9 cellular contexts compared by ENCODE assay signal in the genomic region with DNA sequence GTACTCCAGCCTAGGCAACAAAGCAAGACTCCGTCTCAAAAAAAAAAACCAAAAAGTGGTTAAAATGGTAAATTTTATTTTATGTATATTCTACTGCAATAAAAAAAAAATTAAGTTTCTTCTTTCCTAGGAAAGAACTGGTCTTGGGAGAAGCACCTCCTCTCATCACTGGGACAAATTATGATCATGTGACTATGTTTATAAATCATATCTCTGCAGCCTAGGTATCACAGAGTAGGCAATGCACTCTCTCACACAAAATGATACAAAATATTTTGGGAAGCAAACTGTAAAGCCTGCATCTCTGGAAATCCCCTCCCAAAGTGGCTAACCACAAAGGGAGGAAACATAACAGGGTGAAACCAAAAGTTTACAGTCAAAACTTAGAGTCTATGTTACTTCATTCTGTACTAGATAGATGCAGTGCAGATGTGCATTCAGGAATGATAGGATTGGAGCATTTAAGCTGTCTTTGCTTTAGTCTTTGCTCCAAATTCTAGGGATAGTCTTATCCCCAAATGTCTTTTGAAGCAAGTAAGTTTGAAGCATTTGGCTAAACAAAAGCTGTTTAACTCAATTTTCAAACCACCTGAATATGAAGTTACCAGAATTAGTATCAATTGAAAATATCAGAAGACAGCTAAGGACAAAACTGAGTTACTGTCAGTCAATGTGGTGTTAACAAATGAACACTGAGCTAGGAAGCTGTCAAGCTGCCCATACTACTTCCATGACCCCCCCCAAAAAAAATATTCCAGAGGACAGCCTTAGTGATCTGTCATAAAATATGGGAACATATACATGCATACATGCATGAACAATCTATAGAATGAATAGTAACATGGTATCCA. TPM values are rescaled to one million over a fixed set of nuclear protein-coding genes. Genes with fewer than 3 reads are reported as not detected.
DNase-seq lines count a peak whose midpoint lies in the region; ATAC-seq and TF ChIP-seq lines count a peak whose summit lies in the region.
"Had no signal": no experiment of that assay in that cellular context is flagged by ENCODE, and none has a peak within 500 bp of the region (broad histone marks: within the 10 kb centered on the region; RNA-seq: fewer than 3 reads in every experiment).

No MANE protein-coding gene starts in this region.

- H3K4me2 ChIP-seq in GM23338 = no peak overlapping the region

- peak overlapping the region; percentile 30 for H3K27ac ChIP-seq in effector memory CD4-positive, alpha-beta T cell (ENCODE audit: insufficient read depth, low read length, poor library complexity, severe bottlenecking)
- no peak overlapping the region for H3K27ac ChIP-seq in GM23338 (ENCODE audit: low read depth)

- no peaks in the 10 kb centered on the region for H3K79me2 ChIP-seq in GM23338 (replicated peaks; ENCODE audit: insufficient read depth)

- H3K4me3 Mint-ChIP-seq in GM23338 = no peak overlapping the region

- no peaks in the 10 kb centered on the region for H3F3A ChIP-seq in GM23338 (replicated peaks; ENCODE audit: low read depth)

- H3K4me1 Mint-ChIP-seq in GM23338 = peaks cover 12% of the 10 kb centered on the region; the same call in 2 of the 3 replicates

- intact Hi-C loops in cardiac septum (cut with DNase I) = no loop called here

- H2AFZ ChIP-seq in GM23338 = no peak overlapping the region; the same call in 1 of the 2 replicates

- ATAC-seq in GM21447 (IDR thresholded peaks at IDR 0.05; ENCODE audit: unreplicated experiment) (peak; percentile 92), HG03571 (IDR thresholded peaks at IDR 0.05; ENCODE audit: unreplicated experiment) (peak; percentile 75), GM23338 (no peak)
- ATAC-seq: left ventricle myocardium superior had no signal

- no peaks in the 10 kb centered on the region for H4K20me1 ChIP-seq in GM23338 (replicated peaks; ENCODE audit: insufficient read depth)

- TF ChIP-seq CTCF in GM12865 (IDR thresholded peaks at IDR 0.05; ENCODE audit: insufficient read depth, low read depth, low read length, missing control alignments) (no peak), GM23338 (conservative IDR thresholded peaks at IDR 0.05; ENCODE audit: low read depth in 2 of 2) (no peak)

- H3K36me3 Mint-ChIP-seq in GM23338 (ENCODE audit: low read depth) = no peaks in the 10 kb centered on the region

- no peaks in the 10 kb centered on the region for H3K27me3 Mint-ChIP-seq in GM23338 (ENCODE audit: insufficient read depth, low read depth, poor library complexity)

- no peaks in the 10 kb centered on the region for H3K9me3 ChIP-seq in effector memory CD4-positive, alpha-beta T cell (ENCODE audit: control insufficient read depth, low read length)

- H3K4me1 ChIP-seq in effector memory CD4-positive, alpha-beta T cell (ENCODE audit: control insufficient read depth, insufficient read depth, low read length, poor library complexity, severe bottlenecking) = peaks cover 13% of the 10 kb centered on the region
- H3K4me1 ChIP-seq in GM23338 (ENCODE audit: insufficient read depth) = no peaks in the 10 kb centered on the region

- H3K4me3 ChIP-seq in GM12865 (ENCODE audit: low read depth, low read length) (no peak overlapping the region), GM23338 (no peak overlapping the region)
- H3K4me3 ChIP-seq in effector memory CD4-positive, alpha-beta T cell (ENCODE audit: insufficient read depth, low read depth, low read length, poor library complexity, severe bottlenecking) = no peak overlapping the region

- DNase-seq in GM12865 (ENCODE audit: low read depth) = peak; percentile 82
- DNase-seq in effector memory CD4-positive, alpha-beta T cell = peak in 1 of 3 donors; percentile 18
- no peak for DNase-seq in 8988T
- DNase-seq in GM23338 (ENCODE audit: low spot score) = no peak
- DNase-seq in DMS114 treated with DMSO at 0.1 percent for 48 hours (lab: John Stamatoyannopoulos, UW; ENCODE audit: unreplicated experiment) = no peak
- no peak for DNase-seq in cardiac septum (ENCODE audit: low spot score)
- DNase-seq: left ventricle myocardium superior had no signal

- H3K36me3 ChIP-seq in effector memory CD4-positive, alpha-beta T cell (ENCODE audit: control insufficient read depth, insufficient read depth, low read length) = no peaks in the 10 kb centered on the region
- H3K36me3 ChIP-seq in GM23338 (ENCODE audit: insufficient read depth) = no peaks in the 10 kb centered on the region; the same call in 1 of the 2 replicates

- no peaks in the 10 kb centered on the region; the same call in 1 of the 3 replicates for H3K9me3 Mint-ChIP-seq in GM23338

- no peaks in the 10 kb centered on the region for H3K9me2 ChIP-seq in GM23338 (ENCODE audit: insufficient read depth)

- H3K27ac Mint-ChIP-seq in GM23338 = no peak overlapping the region

- no peaks in the 10 kb centered on the region for H3K27me3 ChIP-seq in effector memory CD4-positive, alpha-beta T cell (replicated peaks; ENCODE audit: control insufficient read depth, insufficient read depth, low read length, poor library complexity, severe bottlenecking)
- H3K27me3 ChIP-seq in GM23338 (ENCODE audit: insufficient read depth) = no peaks in the 10 kb centered on the region

TF ChIP-seq in GM23338, 12 proteins besides CTCF, POLR2A, EP300 and RAD21 (continues in another document):
- TF ChIP-seq, protein P1, sequence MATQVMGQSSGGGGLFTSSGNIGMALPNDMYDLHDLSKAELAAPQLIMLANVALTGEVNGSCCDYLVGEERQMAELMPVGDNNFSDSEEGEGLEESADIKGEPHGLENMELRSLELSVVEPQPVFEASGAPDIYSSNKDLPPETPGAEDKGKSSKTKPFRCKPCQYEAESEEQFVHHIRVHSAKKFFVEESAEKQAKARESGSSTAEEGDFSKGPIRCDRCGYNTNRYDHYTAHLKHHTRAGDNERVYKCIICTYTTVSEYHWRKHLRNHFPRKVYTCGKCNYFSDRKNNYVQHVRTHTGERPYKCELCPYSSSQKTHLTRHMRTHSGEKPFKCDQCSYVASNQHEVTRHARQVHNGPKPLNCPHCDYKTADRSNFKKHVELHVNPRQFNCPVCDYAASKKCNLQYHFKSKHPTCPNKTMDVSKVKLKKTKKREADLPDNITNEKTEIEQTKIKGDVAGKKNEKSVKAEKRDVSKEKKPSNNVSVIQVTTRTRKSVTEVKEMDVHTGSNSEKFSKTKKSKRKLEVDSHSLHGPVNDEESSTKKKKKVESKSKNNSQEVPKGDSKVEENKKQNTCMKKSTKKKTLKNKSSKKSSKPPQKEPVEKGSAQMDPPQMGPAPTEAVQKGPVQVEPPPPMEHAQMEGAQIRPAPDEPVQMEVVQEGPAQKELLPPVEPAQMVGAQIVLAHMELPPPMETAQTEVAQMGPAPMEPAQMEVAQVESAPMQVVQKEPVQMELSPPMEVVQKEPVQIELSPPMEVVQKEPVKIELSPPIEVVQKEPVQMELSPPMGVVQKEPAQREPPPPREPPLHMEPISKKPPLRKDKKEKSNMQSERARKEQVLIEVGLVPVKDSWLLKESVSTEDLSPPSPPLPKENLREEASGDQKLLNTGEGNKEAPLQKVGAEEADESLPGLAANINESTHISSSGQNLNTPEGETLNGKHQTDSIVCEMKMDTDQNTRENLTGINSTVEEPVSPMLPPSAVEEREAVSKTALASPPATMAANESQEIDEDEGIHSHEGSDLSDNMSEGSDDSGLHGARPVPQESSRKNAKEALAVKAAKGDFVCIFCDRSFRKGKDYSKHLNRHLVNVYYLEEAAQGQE (IDR thresholded peaks at IDR 0.05; ENCODE audit: unreplicated experiment) = no peak

RNA-seq across cellular contexts. Expression of a gene that starts 21.1 kb away (rescaled TPM):
- total RNA-seq in GM23338 (2014; rRNA removed; shearing (Covaris generic)) = 16.3 and 18.8 TPM in 2 replicates
- 5.2 and 5.4 TPM in 2 replicates for polyA plus RNA-seq in GM23338 (2016; fragmentation: Nextera tagmentation; extraction: Ambion mirVana)
- total RNA-seq in cardiac septum = 12.8 TPM

RNA-seq across cellular contexts. Expression of a gene that starts 21.3 kb away (rescaled TPM):
- total RNA-seq in GM23338 (2014; rRNA removed; shearing (Covaris generic)) = 0.03 and 1.4 TPM in 2 replicates
- 0.14 and 0.23 TPM in 2 replicates for polyA plus RNA-seq in GM23338 (2016; fragmentation: Nextera tagmentation; extraction: Ambion mirVana)
- total RNA-seq in cardiac septum = 116 TPM

Comparison
In these comparisons a context has a peak if more than half of its experiments do, and no peak if none do; other contexts are left out.
1. RNA of a gene that starts 21.3 kb away (total RNA-seq): 116 TPM in cardiac septum (single experiment); 0.03 to 1.4 TPM in GM23338; every median in the first group is over 10 times any median in the second.